ENCODE assay signal across 11 cellular contexts in the genomic region with DNA sequence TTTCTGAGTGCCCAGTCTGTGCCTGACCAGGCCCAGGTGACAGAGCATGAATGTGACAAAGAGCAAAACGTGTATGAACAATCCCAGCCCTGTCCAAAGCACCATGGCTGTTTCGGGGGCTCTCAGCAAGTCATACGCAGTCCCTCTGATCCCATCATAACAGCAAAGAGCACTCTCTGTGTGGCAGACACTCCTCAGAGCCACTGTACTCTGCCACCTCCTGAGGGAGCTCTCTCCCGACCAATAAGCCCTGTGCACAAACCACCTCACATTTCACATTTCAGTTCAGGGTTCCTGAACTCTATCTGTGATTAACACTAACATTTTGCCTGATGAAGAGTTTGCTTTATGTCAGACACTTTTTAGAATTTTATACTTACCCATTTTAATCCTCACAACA. TPM values are rescaled to one million over a fixed set of nuclear protein-coding genes. Genes with fewer than 3 reads are reported as not detected.
DNase-seq lines count a peak whose midpoint lies in the region; ATAC-seq and TF ChIP-seq lines count a peak whose summit lies in the region.
"Had no signal": no experiment of that assay in that cellular context is flagged by ENCODE, and none has a peak within 500 bp of the region (broad histone marks: within the 10 kb centered on the region; RNA-seq: fewer than 3 reads in every experiment).

No MANE protein-coding gene starts in this region.

- H3K27me3 ChIP-seq in BJ (ENCODE audit: control insufficient read depth, insufficient read depth, low read length): no peaks in the 10 kb centered on the region

- H3K27ac Mint-ChIP-seq in T-cell: peak overlapping the region; percentile 61 to 81
- H3K27ac Mint-ChIP-seq: stimulated activated naive CD8-positive, alpha-beta T cell treated with anti-CD3 and anti-CD28 coated beads, Interleukin-15, Interleukin-2, amounts not matched to agents 100 ng/mL and 50 ng/mL, for 24 hours had no signal

- H3K4me3 ChIP-seq in BJ (ENCODE audit: low read depth, low read length): no peak overlapping the region

- CTCF ChIA-PET in BJ (lab: Yijun Ruan, JAX) (interaction anchor here (0.8 to 1.5 kb wide), 5 partner anchors 9 to 28 kb away, joined by 3 to 4 read pairs (median 3); no protein-coding TSS in a partner anchor), T-cell (lab: Charles Lee) (interaction anchor here in 1 of 2 donors (0.6 to 1.0 kb wide), 3 partner anchors 13 to 1400 kb away, joined by 3 read pairs; no protein-coding TSS in a partner anchor)

- TF ChIP-seq CTCF in BJ (IDR thresholded peaks at IDR 0.05; ENCODE audit: insufficient read depth, low read depth, low read length): peak; percentile 32
- TF ChIP-seq CTCF in GM12872 (IDR thresholded peaks at IDR 0.05; ENCODE audit: insufficient read depth, low read depth, low read length): 0 out of 3 replicates have a peak, but pooled peaks have one; percentile 8

- POLR2A ChIA-PET in BJ (lab: Charles Lee) (no interaction called here), T-cell (lab: Charles Lee) (no interaction called here)

- intact Hi-C loops in left cardiac atrium (cut with DNase I): no loop called here

- no peaks in the 10 kb centered on the region for H3K9me3 Mint-ChIP-seq in T-cell
- H3K9me3 Mint-ChIP-seq: stimulated activated naive CD8-positive, alpha-beta T cell treated with anti-CD3 and anti-CD28 coated beads, Interleukin-15, Interleukin-2, amounts not matched to agents 100 ng/mL and 50 ng/mL, for 24 hours had no signal

- DNase-seq in BJ (ENCODE audit: low read depth) (no peak), T-cell (peak in 2 of 34 experiments; percentile 12 to 15), inferior parietal cortex (ENCODE audit: extremely low spot score) (peak; percentile 17), RPMI8226 (no peak), left cardiac atrium (no peak), NCI-H1694 treated with DMSO at 0.1 percent for 48 hours (lab: John Stamatoyannopoulos, UW) (no peak), germinal center (ENCODE audit: low spot score) (no peak)
- DNase-seq: activated CD4-positive, alpha-beta T cell treated with anti-CD3 and anti-CD28 coated beads, Interleukin-2, amount 50 U/mL, for 48 hours; DMS79 treated with DMSO at 0.1 percent for 48 hours had no signal

- peaks cover 82 to 89% (median 85%) of the 10 kb centered on the region in 3 donors for H3K4me1 Mint-ChIP-seq in T-cell

- H3K36me3 ChIP-seq in BJ (ENCODE audit: control insufficient read depth, insufficient read depth, low read length): peaks cover 1% of the 10 kb centered on the region

- H3K4me3 Mint-ChIP-seq in T-cell: peak overlapping the region in 1 of 3 donors; percentile 86
- H3K4me3 Mint-ChIP-seq: stimulated activated naive CD8-positive, alpha-beta T cell treated with anti-CD3 and anti-CD28 coated beads, Interleukin-15, Interleukin-2, amounts not matched to agents 100 ng/mL and 50 ng/mL, for 24 hours had no signal

- no peaks in the 10 kb centered on the region for H3K27me3 Mint-ChIP-seq in T-cell
- H3K27me3 Mint-ChIP-seq: stimulated activated naive CD8-positive, alpha-beta T cell treated with anti-CD3 and anti-CD28 coated beads, Interleukin-15, Interleukin-2, amounts not matched to agents 100 ng/mL and 50 ng/mL, for 24 hours had no signal

- peak in 1 of 4 experiments; percentile 53 for ATAC-seq in T-cell (replicated peaks in 1 of 4)
- no peak for ATAC-seq in left cardiac atrium

- peaks cover 6% of the 10 kb centered on the region for H3K36me3 Mint-ChIP-seq in T-cell

RNA-seq across cellular contexts. Expression of gene DGCR2, which starts 6.6 kb away (rescaled TPM):
- polyA plus RNA-seq in BJ (2011; rRNA removed): 32.2 and 44.3 TPM in 2 replicates
- polyA minus RNA-seq in BJ (2011; rRNA and poly(A)+ RNA removed): 21.2 and 25.3 TPM in 2 replicates
- total RNA-seq in T-cell: 10 to 100 TPM; 50.9 to 79.2 (median 71.5) TPM
- total RNA-seq in left cardiac atrium: 10 to 100 TPM; 30.4 to 31.4 TPM

RNA-seq across cellular contexts. Expression of gene TSSK2, which starts 15.5 kb away (rescaled TPM):
- not detected in 2 replicates for polyA plus RNA-seq in BJ (2011; rRNA removed)
- 0.33 TPM in 1 of 2 replicates, not detected in the other for polyA minus RNA-seq in BJ (2011; rRNA and poly(A)+ RNA removed)
- total RNA-seq in T-cell (under 1 TPM in 1 of 5 donors, not detected in 4; 0.37 TPM), left cardiac atrium (not detected)

RNA-seq across cellular contexts. Expression of gene ESS2, which starts 28.8 kb away (rescaled TPM):
- 11.3 and 19.4 TPM in 2 replicates for polyA plus RNA-seq in BJ (2011; rRNA removed)
- polyA minus RNA-seq in BJ (2011; rRNA and poly(A)+ RNA removed): 5.0 and 7.8 TPM in 2 replicates
- total RNA-seq in T-cell (10 to 100 TPM; 20.9 to 40.4 (median 22.9) TPM), left cardiac atrium (10 to 100 TPM in 1 of 2 donors, 1 to 10 TPM in 1; 9.8 to 10.1 TPM)

RNA-seq across cellular contexts. Expression of gene GSC2, which starts 34.5 kb away (rescaled TPM):
- not detected in 2 replicates for polyA plus RNA-seq in BJ (2011; rRNA removed)
- not detected in 2 replicates for polyA minus RNA-seq in BJ (2011; rRNA and poly(A)+ RNA removed)
- total RNA-seq in T-cell (not detected), left cardiac atrium (not detected)
